Comparison of ENCODE assay signal across 6 cellular contexts in genomic region chr14:22887260-22887989, GRCh38. TPM values are rescaled to one million over a fixed set of nuclear protein-coding genes. Genes with fewer than 3 reads are reported as not detected.
A peak's percentile ranks its signal among the peaks of the same experiment; 100 is the strongest.
DNase-seq lines count a peak whose midpoint lies in the region; ATAC-seq and TF ChIP-seq lines count a peak whose summit lies in the region.

No MANE protein-coding gene starts in this region.

- DNase-seq in DMS153 (lab: John Stamatoyannopoulos, UW) (peak; percentile 97), HFFc6 (peak; percentile 69), NCI-H2227 treated with DMSO at 0.1 percent for 48 hours (lab: John Stamatoyannopoulos, UW) (peak; percentile 91), astrocyte of the hippocampus (ENCODE audit: low read depth, low spot score) (peak; percentile 91), memory B cell (ENCODE audit: low spot score in 2 of 2) (peak; percentile 22 to 31)

- no peak for TF ChIP-seq CTCF in HFFc6 (IDR thresholded peaks at IDR 0.05)

- peak overlapping the region; percentile 90 for H3K27ac Mint-ChIP-seq in HFFc6
- peak overlapping the region; percentile 94 for H3K27ac Mint-ChIP-seq in memory B cell

- peak overlapping the region; percentile 93 for H3K4me3 Mint-ChIP-seq in HFFc6
- H3K4me3 Mint-ChIP-seq in memory B cell, result peak overlapping the region; percentile 90

- H3K36me3 Mint-ChIP-seq in HFFc6 (ENCODE audit: low read depth) (no peaks in the 10 kb centered on the region), memory B cell (peaks cover 4% of the 10 kb centered on the region)

- peaks cover 41% of the 10 kb centered on the region for H3K4me1 Mint-ChIP-seq in HFFc6 (ENCODE audit: low read depth)
- H3K4me1 Mint-ChIP-seq in memory B cell, result peaks cover 41% of the 10 kb centered on the region

- H3K9me3 Mint-ChIP-seq in HFFc6 (no peaks in the 10 kb centered on the region), memory B cell (no peaks in the 10 kb centered on the region)

- peak; percentile 25 for ATAC-seq in memory B cell (ENCODE audit: low read depth)
- no peak for ATAC-seq in HG03469 (IDR thresholded peaks at IDR 0.05; ENCODE audit: unreplicated experiment)

- peaks cover 2% of the 10 kb centered on the region for H3K27me3 Mint-ChIP-seq in HFFc6 (ENCODE audit: insufficient read depth)
- H3K27me3 Mint-ChIP-seq in memory B cell, result no peaks in the 10 kb centered on the region

RNA-seq across cellular contexts. Expression of gene REM2, which starts 4.4 kb away (rescaled TPM):
- under 1 TPM in 4 of 6 experiments, not detected in 2; 0.09 to 0.17 (median 0.14) TPM for total RNA-seq in HFFc6 (2021; fragmentation: NEBNext Ultra II Directional; extraction: Animal tissue kit (Norgen Biotek cat#: 25700))

RNA-seq across cellular contexts. Expression of gene LRP10, which starts 15.9 kb away (rescaled TPM):
- 100 to 1,000 TPM; 168 to 226 (median 186) TPM for total RNA-seq in HFFc6 (2021; fragmentation: NEBNext Ultra II Directional; extraction: Animal tissue kit (Norgen Biotek cat#: 25700))

RNA-seq across cellular contexts. Expression of gene RBM23, which starts 31.5 kb away (rescaled TPM):
- 10 to 100 TPM; 43.5 to 56.8 (median 52.2) TPM for total RNA-seq in HFFc6 (2021; fragmentation: NEBNext Ultra II Directional; extraction: Animal tissue kit (Norgen Biotek cat#: 25700))

RNA-seq across cellular contexts. Expression of gene PRMT5, which starts 41.8 kb away (rescaled TPM):
- total RNA-seq in HFFc6 (2021; fragmentation: NEBNext Ultra II Directional; extraction: Animal tissue kit (Norgen Biotek cat#: 25700)), result 100 to 1,000 TPM; 102 to 125 (median 110) TPM

RNA-seq across cellular contexts. Expression of gene MMP14, which starts 51.0 kb away (rescaled TPM):
- total RNA-seq in HFFc6 (2021; fragmentation: NEBNext Ultra II Directional; extraction: Animal tissue kit (Norgen Biotek cat#: 25700)), result 100 to 1,000 TPM; 284 to 322 (median 298) TPM

Comparison
In these comparisons a context has a peak if more than half of its experiments do, and no peak if none do; other contexts are left out.
1. DNase-seq: peak in every context shown above with its lines; median percentile 97 in DMS153; 91 in NCI-H2227 treated with DMSO at 0.1 percent for 48 hours; 91 in astrocyte of the hippocampus; 69 in HFFc6; 26 in memory B cell.